Comparison of ENCODE assay signal across 20 cellular contexts in genomic region chr11:45475135-45475534, GRCh38.
DNase-seq lines count a peak whose midpoint lies in the region; ATAC-seq and TF ChIP-seq lines count a peak whose summit lies in the region.
"Had no signal": no experiment of that assay in that cellular context is flagged by ENCODE, and none has a peak within 500 bp of the region (broad histone marks: within the 10 kb centered on the region; RNA-seq: fewer than 3 reads in every experiment).

No MANE protein-coding gene starts in this region.

- H3K27me3 Mint-ChIP-seq in endodermal cell (ENCODE audit: insufficient read depth): peaks cover 22% of the 10 kb centered on the region
- no peaks in the 10 kb centered on the region for H3K27me3 Mint-ChIP-seq in glutamatergic neuron (ENCODE audit: unreplicated experiment)

- ATAC-seq in left ventricle myocardium superior (no peak), GM19023 (IDR thresholded peaks at IDR 0.05; ENCODE audit: unreplicated experiment) (no peak)
- ATAC-seq: A549; CD8-positive, alpha-beta T cell had no signal

- peak; percentile 24 for DNase-seq in cardiac septum (ENCODE audit: low spot score)
- DNase-seq in left ventricle myocardium superior: no peak
- peak; percentile 17 for DNase-seq in endodermal cell
- peak; percentile 75 for DNase-seq in mesenteric fat pad (ENCODE audit: low spot score)
- DNase-seq in sigmoid colon: peak; percentile 10
- no peak for DNase-seq in activated T-cell treated with anti-CD3 and anti-CD28 coated beads, Interleukin-2, amount 50 U/mL, for 1 hour
- DNase-seq in glutamatergic neuron: no peak
- DNase-seq: AML-193; Caco-2; Calu3; CD4-positive, alpha-beta T cell; CD8-positive, alpha-beta T cell; DMS79 treated with DMSO at 0.1 percent for 48 hours; GF-D8 had no signal

- no peak overlapping the region for H3K4me3 Mint-ChIP-seq in endodermal cell
- H3K4me3 Mint-ChIP-seq in glutamatergic neuron (ENCODE audit: unreplicated experiment): no peak overlapping the region
- H3K4me3 Mint-ChIP-seq: B cell; CD4-positive, alpha-beta T cell; CD8-positive, alpha-beta T cell had no signal

- H3K4me3 ChIP-seq in endodermal cell (ENCODE audit: low read length) (no peak overlapping the region), sigmoid colon (no peak overlapping the region)
- H3K4me3 ChIP-seq: A549; BLaER1 treated with 17β-estradiol and CSF1 and Interleukin-3, amounts not matched to agents 10 nM and 100 nM had no signal

- H3K27ac Mint-ChIP-seq in endodermal cell (no peak overlapping the region), glutamatergic neuron (ENCODE audit: unreplicated experiment) (no peak overlapping the region)
- H3K27ac Mint-ChIP-seq: B cell; CD4-positive, alpha-beta T cell; CD8-positive, alpha-beta T cell had no signal

- H3K36me3 Mint-ChIP-seq in endodermal cell (ENCODE audit: low read depth): no peaks in the 10 kb centered on the region
- no peaks in the 10 kb centered on the region for H3K36me3 Mint-ChIP-seq in glutamatergic neuron (ENCODE audit: unreplicated experiment)
- H3K36me3 Mint-ChIP-seq: CD8-positive, alpha-beta T cell had no signal

- 88 to 92% methylated on average over 3 of the region's 3 CpGs for whole genome bisulfite sequencing in endodermal cell (ENCODE audit: insufficient coverage in 1 of 2, insufficient read length in 1 of 2), 2 experiments
- 64 to 77% methylated on average over 3 of the region's 3 CpGs for WGBS in sigmoid colon, 2 donors

- no peak overlapping the region for H3K9ac ChIP-seq in endodermal cell (ENCODE audit: extremely low read depth, low read length, poor library complexity, severe bottlenecking)
- H3K9ac ChIP-seq: BLaER1 treated with 17β-estradiol and CSF1 and Interleukin-3, amounts not matched to agents 10 nM and 100 nM had no signal

- no peaks in the 10 kb centered on the region for H3K9me3 ChIP-seq in endodermal cell (ENCODE audit: control insufficient read depth, low read length)
- no peaks in the 10 kb centered on the region for H3K9me3 ChIP-seq in sigmoid colon
- H3K9me3 ChIP-seq: A549; BLaER1 treated with 17β-estradiol and CSF1 and Interleukin-3, amounts not matched to agents 10 nM and 100 nM; Caco-2 had no signal

- H3K4me1 ChIP-seq in endodermal cell (ENCODE audit: control insufficient read depth, insufficient read depth, low read length): no peaks in the 10 kb centered on the region
- no peaks in the 10 kb centered on the region for H3K4me1 ChIP-seq in sigmoid colon
- H3K4me1 ChIP-seq: A549, Caco-2 had no signal

- no peak for TF ChIP-seq CTCF in endodermal cell (conservative IDR thresholded peaks at IDR 0.05)
- TF ChIP-seq CTCF in sigmoid colon (IDR thresholded peaks at IDR 0.05): no peak
- TF ChIP-seq CTCF in glutamatergic neuron (IDR thresholded peaks at IDR 0.05; ENCODE audit: partially characterized antibody, unreplicated experiment): no peak

- H3K27ac ChIP-seq in endodermal cell (ENCODE audit: low read depth, low read length) (no peak overlapping the region), sigmoid colon (no peak overlapping the region)
- H3K27ac ChIP-seq: 22Rv1; A549; BLaER1 treated with 17β-estradiol and CSF1 and Interleukin-3, amounts not matched to agents 10 nM and 100 nM; C4-2B had no signal

- peaks cover 4% of the 10 kb centered on the region for H3K27me3 ChIP-seq in endodermal cell (ENCODE audit: control insufficient read depth, insufficient read depth, low read length, poor library complexity, severe bottlenecking)
- no peaks in the 10 kb centered on the region for H3K27me3 ChIP-seq in sigmoid colon
- H3K27me3 ChIP-seq: BLaER1 treated with 17β-estradiol and CSF1 and Interleukin-3, amounts not matched to agents 10 nM and 100 nM had no signal

- no peak for TF ChIP-seq POLR2A in sigmoid colon (IDR thresholded peaks at IDR 0.05)

- H3K36me3 ChIP-seq in endodermal cell (ENCODE audit: control insufficient read depth, insufficient read depth, low read length) (no peaks in the 10 kb centered on the region), sigmoid colon (no peaks in the 10 kb centered on the region)
- H3K36me3 ChIP-seq: BLaER1 treated with 17β-estradiol and CSF1 and Interleukin-3, amounts not matched to agents 10 nM and 100 nM had no signal

- no peak for TF ChIP-seq EP300 in sigmoid colon (IDR thresholded peaks at IDR 0.05)

- intact Hi-C loops in cardiac septum (cut with DNase I): no loop called here
- intact Hi-C loops in left ventricle myocardium superior (cut with micrococcal nuclease): no loop called here
- intact Hi-C loops in sigmoid colon (cut with DNase I): loop anchor here (5.0 kb wide), 1 partner anchor 312 kb away; no protein-coding TSS in a partner anchor

- H3K9me3 Mint-ChIP-seq in endodermal cell (no peaks in the 10 kb centered on the region), glutamatergic neuron (ENCODE audit: unreplicated experiment) (peaks cover 4% of the 10 kb centered on the region)
- H3K9me3 Mint-ChIP-seq: CD4-positive, alpha-beta T cell; CD8-positive, alpha-beta T cell had no signal

- H3K4me1 Mint-ChIP-seq in endodermal cell (peaks cover 9% of the 10 kb centered on the region), glutamatergic neuron (ENCODE audit: low read depth, unreplicated experiment) (peaks cover 19% of the 10 kb centered on the region)
- H3K4me1 Mint-ChIP-seq: B cell had no signal

Comparison
In these comparisons a context has a peak if more than half of its experiments do, and no peak if none do; other contexts are left out.
1. DNase-seq: peak in cardiac septum (single experiment), endodermal cell (single experiment), mesenteric fat pad (single experiment) and sigmoid colon (single experiment); none in left ventricle myocardium superior (single experiment), activated T-cell treated with anti-CD3 and anti-CD28 coated beads, Interleukin-2, amount 50 U/mL, for 1 hour (single experiment) and glutamatergic neuron (single experiment).